1 cellular context compared by ENCODE assay signal in the genomic region with DNA sequence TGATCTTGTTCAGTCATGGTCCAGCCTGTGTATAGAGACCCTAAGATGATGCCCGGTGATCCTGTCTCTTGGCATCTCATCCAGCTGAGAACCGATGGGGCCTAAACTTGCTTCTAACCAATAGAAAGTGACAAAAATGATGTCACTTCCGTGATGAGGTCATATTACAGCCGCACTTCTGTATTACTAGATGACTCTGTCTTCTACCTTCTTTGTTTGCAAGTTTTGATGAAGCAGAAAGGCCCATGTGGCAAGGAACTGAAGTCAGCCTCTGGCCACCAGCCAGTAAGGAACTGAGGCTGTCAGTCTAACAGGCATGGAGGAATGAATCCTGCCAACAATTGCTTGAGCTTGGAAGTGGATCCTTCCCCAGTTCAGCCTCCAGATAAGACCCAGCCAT.
A peak's percentile ranks its signal among the peaks of the same experiment; 100 is the strongest.
TF ChIP-seq lines count a peak whose summit lies in the region.

No MANE protein-coding gene starts in this region.

TF ChIP-seq in K562, 482 proteins besides CTCF, POLR2A, EP300 and RAD21:
- TF ChIP-seq HCFC1 (IDR thresholded peaks at IDR 0.05; ENCODE audit: low read depth, low read length) = no peak
- no peak for TF ChIP-seq RAD51 (IDR thresholded peaks at IDR 0.05; ENCODE audit: borderline replicate concordance, low read depth)
- peak; percentile 60; the same call in 1 of the 2 replicates for TF ChIP-seq ATF7 (IDR thresholded peaks at IDR 0.05)
- no peak for TF ChIP-seq JUND (IDR thresholded peaks at IDR 0.05; ENCODE audit: borderline replicate concordance, low read depth, low read length)
- peak; percentile 59; the same call in 1 of the 3 replicates for TF ChIP-seq JUND (tag; IDR thresholded peaks at IDR 0.05; ENCODE audit: borderline replicate concordance, low read depth, low read length)
- no peak for TF ChIP-seq ZNF41 (CRISPR knock-in tag; conservative IDR thresholded peaks at IDR 0.05)
